16 cellular contexts compared by ENCODE assay signal in genomic region chr20:35556871-35557270, GRCh38. TPM values are rescaled to one million over a fixed set of nuclear protein-coding genes. Genes with fewer than 3 reads are reported as not detected.
DNase-seq lines count a peak whose midpoint lies in the region; ATAC-seq, FAIRE-seq and TF ChIP-seq lines count a peak whose summit lies in the region.
"Had no signal": no experiment of that assay in that cellular context is flagged by ENCODE, and none has a peak within 500 bp of the region (broad histone marks: within the 10 kb centered on the region; RNA-seq: fewer than 3 reads in every experiment).

No MANE protein-coding gene starts in this region.

- no peak overlapping the region for H2BK20ac ChIP-seq in IMR-90 (ENCODE audit: low read depth, low read length)

- POLR2A ChIA-PET in HepG2 (lab: Yijun Ruan, JAX) (no interaction called here), IMR-90 (lab: Charles Lee; ENCODE audit: unreplicated experiment) (no interaction called here)

- CTCF ChIA-PET in HepG2 (lab: Yijun Ruan, JAX; ENCODE audit: low intra/inter-chr PET ratio, low total read pairs) (no interaction called here), IMR-90 (lab: Yijun Ruan, JAX) (no interaction called here)

- H2BK120ac ChIP-seq in IMR-90 (ENCODE audit: low read depth, low read length) (no peak overlapping the region), neuronal stem cell (ENCODE audit: low read depth, low read length) (no peak overlapping the region)

- in situ Hi-C loops in HepG2 (cut with HindIII; ENCODE audit: extremely low pct_ligation_motif_present, low pct_unique_long_range_greater_than_20kb) = no loop called here
- in situ Hi-C loops in IMR-90 (cut with MboI; ENCODE audit: low sequenced_read_pairs) = no loop called here

- DNase-seq in HepG2 (ENCODE audit: low spot score) = no peak
- DNase-seq in right lobe of liver = no peak
- DNase-seq in IMR-90 = no peak
- DNase-seq in neuronal stem cell (ENCODE audit: low spot score) = no peak
- no peak for DNase-seq in NCI-H82 (lab: John Stamatoyannopoulos, UW)
- DNase-seq: BE2C; C1 segment of cervical spinal cord; CD4-positive, alpha-beta T cell; DMS79 treated with DMSO at 0.1 percent for 48 hours; GF-D8; GOT3; H7; HFFc6 had no signal

- no peak overlapping the region for H2BK12ac ChIP-seq in neuronal stem cell (ENCODE audit: low read length)

- no peaks in the 10 kb centered on the region for H3K79me2 ChIP-seq in HepG2 (ENCODE audit: insufficient read depth, low read length)

- TF ChIP-seq EP300 in HepG2 (IDR thresholded peaks at IDR 0.05; ENCODE audit: low read depth in 2 of 2, low read length in 2 of 2) = no peak
- TF ChIP-seq EP300 in HepG2 (CRISPR knock-in tag; IDR thresholded peaks at IDR 0.05; ENCODE audit: borderline replicate concordance) = no peak

- H3K79me1 ChIP-seq in IMR-90 (ENCODE audit: low read depth in 1 of 2, low read length in 2 of 2) (peaks cover 0 to 12% of the 10 kb centered on the region in 2 experiments; a peak in 2 of 4 replicates), neuronal stem cell (ENCODE audit: low read depth, low read length) (peaks cover 1% of the 10 kb centered on the region)

- H3K4ac ChIP-seq in IMR-90 (ENCODE audit: low read depth, low read length) (no peak overlapping the region), neuronal stem cell (ENCODE audit: low read length) (no peak overlapping the region)

- ATAC-seq in HepG2 (no peak), right lobe of liver (no peak), IMR-90 (ENCODE audit: low read depth) (no peak), HG03469 (IDR thresholded peaks at IDR 0.05; ENCODE audit: unreplicated experiment) (no peak)
- ATAC-seq: HCT116 had no signal

- FAIRE-seq in HepG2 (lab: Jason Lieb, UNC) = no peak

- TF ChIP-seq RAD21 in HepG2 (CRISPR knock-in tag; IDR thresholded peaks at IDR 0.05) (no peak), IMR-90 (IDR thresholded peaks at IDR 0.05; ENCODE audit: low read length) (no peak)

- H3K56ac ChIP-seq in IMR-90 (ENCODE audit: extremely low read depth, insufficient read depth, low read length) = no peak overlapping the region

- no peak overlapping the region for H2BK5ac ChIP-seq in IMR-90 (ENCODE audit: low read depth, low read length, poor library complexity, severe bottlenecking)
- H2BK5ac ChIP-seq in neuronal stem cell (ENCODE audit: low read length) = no peak overlapping the region

- H2BK15ac ChIP-seq in IMR-90 (ENCODE audit: low read depth, low read length) = no peak overlapping the region
- no peak overlapping the region for H2BK15ac ChIP-seq in neuronal stem cell (ENCODE audit: low read length)

- no peaks in the 10 kb centered on the region for H3K9me3 ChIP-seq in HepG2 (ENCODE audit: low read length)
- no peaks in the 10 kb centered on the region for H3K9me3 ChIP-seq in right lobe of liver
- no peaks in the 10 kb centered on the region for H3K9me3 ChIP-seq in IMR-90 (ENCODE audit: control insufficient read depth, insufficient read depth, low read length)
- H3K9me3 ChIP-seq in neuronal stem cell (replicated peaks in 1 of 2; ENCODE audit: control insufficient read depth in 2 of 2, insufficient read depth in 1 of 2, low read depth in 1 of 2, low read length in 2 of 2) = no peaks in the 10 kb centered on the region
- H3K9me3 ChIP-seq: BE2C had no signal

- H2AK5ac ChIP-seq in IMR-90 (ENCODE audit: low read depth, low read length) = no peak overlapping the region
- no peak overlapping the region for H2AK5ac ChIP-seq in neuronal stem cell (ENCODE audit: low read depth, low read length)

- WGBS in HepG2 (ENCODE audit: low lambda C conversion rate) = 97% methylated on average over 8 of the region's 8 CpGs
- WGBS in right lobe of liver (ENCODE audit: insufficient coverage, low coverage, low lambda C conversion rate, missing lambda C conversion rate) = 80% methylated on average over 1 of the region's 8 CpGs
- WGBS in IMR-90 (ENCODE audit: extremely low coverage in 2 of 2, insufficient read length in 1 of 2), 2 experiments = no CpG with 5 or more reads among the region's 8 CpGs
- no CpG with 5 or more reads among the region's 8 CpGs for WGBS in neuronal stem cell (ENCODE audit: extremely low coverage in 2 of 2, insufficient read length in 2 of 2, insufficient replicate concordance in 1 of 2), 2 donors

- no peak for TF ChIP-seq CTCF in HepG2 (CRISPR knock-in tag; IDR thresholded peaks at IDR 0.05)
- TF ChIP-seq CTCF in right lobe of liver (IDR thresholded peaks at IDR 0.05) = no peak
- no peak for TF ChIP-seq CTCF in IMR-90 (conservative IDR thresholded peaks at IDR 0.05; ENCODE audit: low read depth, low read length)

- H4K20me1 ChIP-seq in HepG2 (ENCODE audit: insufficient read depth, low read length) (no peaks in the 10 kb centered on the region), IMR-90 (ENCODE audit: insufficient read depth, low read length) (peaks cover 5% of the 10 kb centered on the region; the same call in 1 of the 2 replicates)

- BruUV-seq in HepG2 (replicated peaks; lab: Mats Ljungman, UMichigan) (no TSS peak), IMR-90 (replicated peaks; lab: Mats Ljungman, UMichigan) (TSS peak; percentile 49)

- no peak overlapping the region for H3K23ac ChIP-seq in IMR-90 (ENCODE audit: low read depth, low read length)
- no peak overlapping the region for H3K23ac ChIP-seq in neuronal stem cell (ENCODE audit: low read depth, low read length, poor library complexity)

- H3K14ac ChIP-seq in IMR-90 (replicated peaks; ENCODE audit: low read depth, low read length) (no peak overlapping the region), neuronal stem cell (ENCODE audit: low read length) (no peak overlapping the region)

- TF ChIP-seq POLR2A in HepG2 (IDR thresholded peaks at IDR 0.05; ENCODE audit: insufficient read depth in 1 of 2, low read depth in 2 of 2, low read length in 2 of 2) (no peak), right lobe of liver (IDR thresholded peaks at IDR 0.05) (no peak), IMR-90 (IDR thresholded peaks at IDR 0.05; ENCODE audit: low read depth, low read length) (no peak)

- peaks cover 12% of the 10 kb centered on the region for H3K9me1 ChIP-seq in IMR-90 (ENCODE audit: insufficient read depth, low read length)

- no peak overlapping the region for H4K8ac ChIP-seq in IMR-90 (ENCODE audit: low read depth in 2 of 2, low read length in 2 of 2)
- no peak overlapping the region for H4K8ac ChIP-seq in neuronal stem cell (ENCODE audit: low read depth, low read length)

- H3K4me1 ChIP-seq in HepG2 (ENCODE audit: insufficient read depth, low read length) (peaks cover 9% of the 10 kb centered on the region; the same call in 1 of the 2 replicates), right lobe of liver (no peaks in the 10 kb centered on the region), IMR-90 (ENCODE audit: control insufficient read depth, insufficient read depth, low read length) (peaks cover 2% of the 10 kb centered on the region), neuronal stem cell (ENCODE audit: control insufficient read depth in 2 of 2, insufficient read depth in 1 of 2, low read depth in 1 of 2, low read length in 2 of 2) (no peaks in the 10 kb centered on the region)
- H3K4me1 ChIP-seq: BE2C had no signal

- H2AK9ac ChIP-seq in IMR-90 (replicated peaks; ENCODE audit: low read depth, low read length, poor library complexity) = no peak overlapping the region

- peaks cover 32 to 64% of the 10 kb centered on the region in 2 experiments for H3K36me3 ChIP-seq in HepG2 (replicated peaks in 1 of 2; ENCODE audit: control insufficient read depth in 1 of 2, insufficient read depth in 2 of 2, low read length in 2 of 2)
- peaks cover 0 to 21% (median 6%) of the 10 kb centered on the region in 4 donors for H3K36me3 ChIP-seq in right lobe of liver
- H3K36me3 ChIP-seq in IMR-90 (ENCODE audit: control insufficient read depth, insufficient read depth, low read length) = peaks cover 68% of the 10 kb centered on the region
- H3K36me3 ChIP-seq in neuronal stem cell (replicated peaks in 1 of 2; ENCODE audit: control insufficient read depth in 2 of 2, insufficient read depth in 2 of 2, low read length in 2 of 2) = peaks cover 47 to 79% of the 10 kb centered on the region in 2 donors

- H2AFZ ChIP-seq in HepG2 (ENCODE audit: low read length) = no peak overlapping the region
- H2AFZ ChIP-seq in IMR-90 (replicated peaks; ENCODE audit: low read length, poor library complexity) = no peak overlapping the region
- H2AFZ ChIP-seq in neuronal stem cell (ENCODE audit: low read length) = no peak overlapping the region

- dilution Hi-C loops in IMR-90 (cut with HindIII; ENCODE audit: low sequenced_read_pairs, unreplicated experiment) = no loop called here

- H3K27me3 ChIP-seq in HepG2 (ENCODE audit: control insufficient read depth in 1 of 2, insufficient read depth in 2 of 2, low read length in 2 of 2) (no peaks in the 10 kb centered on the region), right lobe of liver (no peaks in the 10 kb centered on the region), IMR-90 (ENCODE audit: control insufficient read depth, insufficient read depth, low read length) (no peaks in the 10 kb centered on the region), neuronal stem cell (ENCODE audit: control insufficient read depth in 3 of 3, insufficient read depth in 3 of 3, low read depth in 1 of 3, low read length in 3 of 3) (no peaks in the 10 kb centered on the region)
- H3K27me3 ChIP-seq: BE2C had no signal

- no peak overlapping the region for H3K27ac ChIP-seq in HepG2 (ENCODE audit: extremely low read length, insufficient read depth, low read length)
- no peak overlapping the region for H3K27ac ChIP-seq in right lobe of liver
- no peak overlapping the region for H3K27ac ChIP-seq in IMR-90 (ENCODE audit: insufficient read depth, low read length)
- no peak overlapping the region for H3K27ac ChIP-seq in neuronal stem cell (replicated peaks; ENCODE audit: low read length)

- H4K5ac ChIP-seq in IMR-90 (ENCODE audit: low read depth, low read length) = no peak overlapping the region

- no peak overlapping the region for H4K91ac ChIP-seq in IMR-90 (ENCODE audit: insufficient read depth, low read depth, low read length)
- H4K91ac ChIP-seq in neuronal stem cell (ENCODE audit: low read depth, low read length, poor library complexity) = no peak overlapping the region

- H3K4me3 ChIP-seq in HepG2 (replicated peaks in 1 of 3; ENCODE audit: insufficient read depth in 1 of 3, low read depth in 2 of 3, low read length in 3 of 3) (no peak overlapping the region), right lobe of liver (no peak overlapping the region), IMR-90 (ENCODE audit: insufficient read depth, low read depth, low read length) (no peak overlapping the region), neuronal stem cell (ENCODE audit: low read length in 2 of 2) (no peak overlapping the region)

- intact Hi-C loops in HepG2 (cut with micrococcal nuclease; ENCODE audit: unreplicated experiment) (no loop called here), right lobe of liver (cut with DNase I) (no loop called here), IMR-90 (cut with micrococcal nuclease) (no loop called here)

- H3K18ac ChIP-seq in IMR-90 (ENCODE audit: low read depth, low read length) = no peak overlapping the region
- no peak overlapping the region for H3K18ac ChIP-seq in neuronal stem cell (ENCODE audit: low read length)

- H3K4me2 ChIP-seq in HepG2 (ENCODE audit: low read depth, low read length) (no peak overlapping the region), IMR-90 (ENCODE audit: low read depth, low read length) (no peak overlapping the region), neuronal stem cell (ENCODE audit: insufficient read depth, low read length, poor library complexity, severe bottlenecking) (no peak overlapping the region)

- H3K9ac ChIP-seq in HepG2 (ENCODE audit: insufficient read depth, low read depth, low read length) (no peak overlapping the region), IMR-90 (ENCODE audit: low read depth, low read length) (no peak overlapping the region), neuronal stem cell (ENCODE audit: low read depth, low read length, poor library complexity) (peak overlapping the region; percentile 50)

RNA-seq across cellular contexts. Expression of gene ERGIC3, which starts 15.0 kb away (rescaled TPM):
- 224 and 407 TPM in 2 replicates for total RNA-seq in HepG2 (2016; rRNA removed; fragmentation: Illumina TruSeq; extraction: Trizol)
- total RNA-seq in HepG2 (2016; cell fraction: cytosol; rRNA removed; fragmentation: Illumina TruSeq; extraction: Trizol; ENCODE audit: low read depth) = 309 and 324 TPM in 2 replicates
- 220 and 420 TPM in 2 replicates for total RNA-seq in HepG2 (2016; cell fraction: insoluble cytoplasmic fraction; rRNA removed; fragmentation: Illumina TruSeq; extraction: Trizol)
- 396 and 433 TPM in 2 replicates for total RNA-seq in HepG2 (2016; cell fraction: membrane; rRNA removed; fragmentation: Illumina TruSeq; extraction: Trizol)
- 264 and 296 TPM in 2 replicates for total RNA-seq in HepG2 (2016; cell fraction: nucleus; rRNA removed; fragmentation: Illumina TruSeq; extraction: Trizol)
- polyA plus RNA-seq in HepG2 (2011; rRNA removed) = 610 and 670 TPM in 2 replicates
- 697 and 907 TPM in 2 replicates for polyA plus RNA-seq in HepG2 (2011; cell fraction: cytosol; rRNA removed)
- polyA plus RNA-seq in HepG2 (2011; cell fraction: nucleus; rRNA removed) = 512 and 519 TPM in 2 replicates
- polyA plus RNA-seq in HepG2 (2012) = 356 and 493 TPM in 2 replicates
- polyA plus RNA-seq in HepG2 (2016; cell fraction: cytosol; fragmentation: Illumina TruSeq; extraction: Trizol; ENCODE audit: low read depth) = 247 and 288 TPM in 2 replicates
- polyA plus RNA-seq in HepG2 (2016; cell fraction: insoluble cytoplasmic fraction; fragmentation: Illumina TruSeq; extraction: Trizol; ENCODE audit: low read depth) = 179 and 200 TPM in 2 replicates
- 343 and 357 TPM in 2 replicates for polyA plus RNA-seq in HepG2 (2016; cell fraction: membrane; fragmentation: Illumina TruSeq; extraction: Trizol; ENCODE audit: low read depth)
- 461 and 472 TPM in 2 replicates for polyA plus RNA-seq in HepG2 (2016; cell fraction: nucleus; fragmentation: Illumina TruSeq; extraction: Trizol; ENCODE audit: insufficient read depth, low read depth)
- 491 and 704 TPM in 2 replicates for polyA minus RNA-seq in HepG2 (2011; rRNA and poly(A)+ RNA removed; ENCODE audit: low replicate concordance)
- 143 and 159 TPM in 2 replicates for polyA minus RNA-seq in HepG2 (2011; cell fraction: cytosol; rRNA and poly(A)+ RNA removed)
- 106 and 126 TPM in 2 replicates for polyA minus RNA-seq in HepG2 (2011; cell fraction: nucleus; rRNA and poly(A)+ RNA removed)
- total RNA-seq in right lobe of liver = 100 to 1,000 TPM in 4 of 6 experiments, 10 to 100 TPM in 2; 82.7 to 129 (median 112) TPM
- total RNA-seq in IMR-90 (2012; rRNA removed) = 438 and 487 TPM in 2 replicates
- polyA plus RNA-seq in IMR-90 (2012; rRNA removed) = 434 and 437 TPM in 2 replicates
- polyA plus RNA-seq in IMR-90 (2012; cell fraction: cytosol; rRNA removed) = 372 and 430 TPM in 2 replicates
- 321 and 334 TPM in 2 replicates for polyA plus RNA-seq in IMR-90 (2012; cell fraction: nucleus; rRNA removed; ENCODE audit: low replicate concordance)
- polyA plus RNA-seq in neuronal stem cell (2013, experiment 1 of 2) = 177 TPM
- polyA plus RNA-seq in neuronal stem cell (2013, experiment 2 of 2) = 162 TPM

RNA-seq across cellular contexts. Expression of gene C20orf173, which starts 27.4 kb away (rescaled TPM):
- not detected in 2 replicates for total RNA-seq in HepG2 (2016; rRNA removed; fragmentation: Illumina TruSeq; extraction: Trizol)
- total RNA-seq in HepG2 (2016; cell fraction: cytosol; rRNA removed; fragmentation: Illumina TruSeq; extraction: Trizol; ENCODE audit: low read depth) = not detected in 2 replicates
- total RNA-seq in HepG2 (2016; cell fraction: insoluble cytoplasmic fraction; rRNA removed; fragmentation: Illumina TruSeq; extraction: Trizol) = not detected in 2 replicates
- total RNA-seq in HepG2 (2016; cell fraction: membrane; rRNA removed; fragmentation: Illumina TruSeq; extraction: Trizol) = not detected in 2 replicates
- not detected in 2 replicates for total RNA-seq in HepG2 (2016; cell fraction: nucleus; rRNA removed; fragmentation: Illumina TruSeq; extraction: Trizol)
- not detected in 2 replicates for polyA plus RNA-seq in HepG2 (2011; rRNA removed)
- not detected in 2 replicates for polyA plus RNA-seq in HepG2 (2011; cell fraction: cytosol; rRNA removed)
- not detected in 2 replicates for polyA plus RNA-seq in HepG2 (2011; cell fraction: nucleus; rRNA removed)
- polyA plus RNA-seq in HepG2 (2012) = not detected in 2 replicates
- polyA plus RNA-seq in HepG2 (2016; cell fraction: cytosol; fragmentation: Illumina TruSeq; extraction: Trizol; ENCODE audit: low read depth) = not detected in 2 replicates
- not detected in 2 replicates for polyA plus RNA-seq in HepG2 (2016; cell fraction: insoluble cytoplasmic fraction; fragmentation: Illumina TruSeq; extraction: Trizol; ENCODE audit: low read depth)
- not detected in 2 replicates for polyA plus RNA-seq in HepG2 (2016; cell fraction: membrane; fragmentation: Illumina TruSeq; extraction: Trizol; ENCODE audit: low read depth)
- polyA plus RNA-seq in HepG2 (2016; cell fraction: nucleus; fragmentation: Illumina TruSeq; extraction: Trizol; ENCODE audit: insufficient read depth, low read depth) = not detected in 2 replicates
- polyA minus RNA-seq in HepG2 (2011; rRNA and poly(A)+ RNA removed; ENCODE audit: low replicate concordance) = not detected in 2 replicates
- polyA minus RNA-seq in HepG2 (2011; cell fraction: cytosol; rRNA and poly(A)+ RNA removed) = not detected in 2 replicates
- not detected in 2 replicates for polyA minus RNA-seq in HepG2 (2011; cell fraction: nucleus; rRNA and poly(A)+ RNA removed)
- total RNA-seq in right lobe of liver = not detected
- total RNA-seq in IMR-90 (2012; rRNA removed) = not detected in 2 replicates
- polyA plus RNA-seq in IMR-90 (2012; rRNA removed) = not detected in 2 replicates
- not detected in 2 replicates for polyA plus RNA-seq in IMR-90 (2012; cell fraction: cytosol; rRNA removed)
- polyA plus RNA-seq in IMR-90 (2012; cell fraction: nucleus; rRNA removed; ENCODE audit: low replicate concordance) = not detected in 2 replicates
- not detected for polyA plus RNA-seq in neuronal stem cell (2013, experiment 1 of 2)
- not detected for polyA plus RNA-seq in neuronal stem cell (2013, experiment 2 of 2)
- total RNA-seq: A172; CD4-positive, alpha-beta T cell; H7; HFFc6 had no signal

RNA-seq across cellular contexts. Expression of gene SPAG4, which starts 58.8 kb away (rescaled TPM):
- 2.5 and 5.8 TPM in 2 replicates for total RNA-seq in HepG2 (2016; rRNA removed; fragmentation: Illumina TruSeq; extraction: Trizol)
- 2.5 and 4.4 TPM in 2 replicates for total RNA-seq in HepG2 (2016; cell fraction: cytosol; rRNA removed; fragmentation: Illumina TruSeq; extraction: Trizol; ENCODE audit: low read depth)
- 4.1 and 5.3 TPM in 2 replicates for total RNA-seq in HepG2 (2016; cell fraction: insoluble cytoplasmic fraction; rRNA removed; fragmentation: Illumina TruSeq; extraction: Trizol)
- 3.0 and 4.9 TPM in 2 replicates for total RNA-seq in HepG2 (2016; cell fraction: membrane; rRNA removed; fragmentation: Illumina TruSeq; extraction: Trizol)
- total RNA-seq in HepG2 (2016; cell fraction: nucleus; rRNA removed; fragmentation: Illumina TruSeq; extraction: Trizol) = 3.3 and 6.5 TPM in 2 replicates
- polyA plus RNA-seq in HepG2 (2011; rRNA removed) = 137 and 149 TPM in 2 replicates
- polyA plus RNA-seq in HepG2 (2011; cell fraction: cytosol; rRNA removed) = 115 and 170 TPM in 2 replicates
- polyA plus RNA-seq in HepG2 (2011; cell fraction: nucleus; rRNA removed) = 334 and 438 TPM in 2 replicates
- 64.5 and 105 TPM in 2 replicates for polyA plus RNA-seq in HepG2 (2012)
- polyA plus RNA-seq in HepG2 (2016; cell fraction: cytosol; fragmentation: Illumina TruSeq; extraction: Trizol; ENCODE audit: low read depth) = 3.0 and 3.3 TPM in 2 replicates
- polyA plus RNA-seq in HepG2 (2016; cell fraction: insoluble cytoplasmic fraction; fragmentation: Illumina TruSeq; extraction: Trizol; ENCODE audit: low read depth) = 2.3 and 4.7 TPM in 2 replicates
- 3.0 TPM in 2 replicates for polyA plus RNA-seq in HepG2 (2016; cell fraction: membrane; fragmentation: Illumina TruSeq; extraction: Trizol; ENCODE audit: low read depth)
- polyA plus RNA-seq in HepG2 (2016; cell fraction: nucleus; fragmentation: Illumina TruSeq; extraction: Trizol; ENCODE audit: insufficient read depth, low read depth) = 9.7 and 14.0 TPM in 2 replicates
- 2.7 and 72.2 TPM in 2 replicates for polyA minus RNA-seq in HepG2 (2011; rRNA and poly(A)+ RNA removed; ENCODE audit: low replicate concordance)
- polyA minus RNA-seq in HepG2 (2011; cell fraction: cytosol; rRNA and poly(A)+ RNA removed) = 33.7 and 35.8 TPM in 2 replicates
- 26.8 and 32.9 TPM in 2 replicates for polyA minus RNA-seq in HepG2 (2011; cell fraction: nucleus; rRNA and poly(A)+ RNA removed)
- 10 to 100 TPM in 1 of 6 experiments, 1 to 10 TPM in 5; 1.7 to 13.8 (median 3.6) TPM for total RNA-seq in right lobe of liver
- total RNA-seq in IMR-90 (2012; rRNA removed) = 1.8 and 1.9 TPM in 2 replicates
- 5.5 and 5.8 TPM in 2 replicates for polyA plus RNA-seq in IMR-90 (2012; rRNA removed)
- 4.8 and 7.3 TPM in 2 replicates for polyA plus RNA-seq in IMR-90 (2012; cell fraction: cytosol; rRNA removed)
- polyA plus RNA-seq in IMR-90 (2012; cell fraction: nucleus; rRNA removed; ENCODE audit: low replicate concordance) = 17.5 and 19.5 TPM in 2 replicates
- 3.1 TPM for polyA plus RNA-seq in neuronal stem cell (2013, experiment 1 of 2)
- polyA plus RNA-seq in neuronal stem cell (2013, experiment 2 of 2) = 3.2 TPM
